In the genomic region with DNA sequence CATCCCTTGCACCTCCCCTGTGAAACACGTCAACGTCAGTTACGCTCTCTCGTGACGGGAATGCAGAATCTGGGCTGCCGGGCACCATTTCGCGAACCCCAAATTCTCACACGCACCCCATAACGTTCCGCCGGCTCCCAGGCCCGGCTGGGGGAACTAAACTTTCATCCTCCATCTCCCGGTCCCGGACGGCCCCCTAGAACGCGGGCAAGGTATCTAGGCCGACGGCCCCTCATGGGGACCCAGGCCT, we compare ENCODE assay signal across 8 cellular contexts. TPM values are rescaled to one million over a fixed set of nuclear protein-coding genes. Genes with fewer than 3 reads are reported as not detected.
DNase-seq lines count a peak whose midpoint lies in the region; ATAC-seq, FAIRE-seq and TF ChIP-seq lines count a peak whose summit lies in the region.

No MANE protein-coding gene starts in this region.

- H3K79me2 ChIP-seq in Loucy (ENCODE audit: insufficient read depth, low read length) = peaks cover 46% of the 10 kb centered on the region

- H2BK15ac ChIP-seq in mesenchymal stem cell (ENCODE audit: low read depth, poor library complexity, severe bottlenecking) = no peak overlapping the region

- H3K4me2 ChIP-seq in Loucy (ENCODE audit: low read depth, low read length, poor library complexity, severe bottlenecking) (peak overlapping the region; percentile 87), mesenchymal stem cell (ENCODE audit: low read length, poor library complexity, severe bottlenecking) (peak overlapping the region; percentile 73)

- no peak for FAIRE-seq in D721Med (lab: Jason Lieb, UNC)

- peak overlapping the region in 1 of 2 experiments; percentile 10 for H3K23ac ChIP-seq in mesenchymal stem cell (ENCODE audit: low read length in 2 of 2)

- H3K9me2 ChIP-seq in Loucy (replicated peaks; ENCODE audit: low read depth, low read length) = no peaks in the 10 kb centered on the region

- peak overlapping the region; percentile 93 for H2AFZ ChIP-seq in Loucy (ENCODE audit: low read length)
- H2AFZ ChIP-seq in mesenchymal stem cell (ENCODE audit: low read depth, low read length) = peak overlapping the region; percentile 67

- H3K9ac ChIP-seq in Loucy (ENCODE audit: low read depth, low read length, poor library complexity, severe bottlenecking) (peak overlapping the region; percentile 96), mesenchymal stem cell (ENCODE audit: low read length) (peak overlapping the region; percentile 100)

- H3K36me3 ChIP-seq in Loucy (ENCODE audit: insufficient read depth, low read length) = peaks cover 7% of the 10 kb centered on the region; the same call in 1 of the 2 replicates
- H3K36me3 ChIP-seq in mesenchymal stem cell (ENCODE audit: control insufficient read depth in 1 of 2, insufficient read depth in 2 of 2, low read depth in 1 of 2, low read length in 2 of 2) = peaks cover 0 to 10% of the 10 kb centered on the region in 2 experiments
- H3K36me3 ChIP-seq in thyroid gland = peaks cover 0 to 4% of the 10 kb centered on the region in 2 donors

- H3K27me3 ChIP-seq in Loucy (ENCODE audit: insufficient read depth, low read length, poor library complexity, severe bottlenecking) (no peaks in the 10 kb centered on the region), mesenchymal stem cell (ENCODE audit: control insufficient read depth in 1 of 2, insufficient read depth in 1 of 2, low read length in 2 of 2) (no peaks in the 10 kb centered on the region), thyroid gland (no peaks in the 10 kb centered on the region)

- H3K27ac ChIP-seq in mesenchymal stem cell (ENCODE audit: low read length, poor library complexity, severe bottlenecking) (peak overlapping the region; percentile 86), thyroid gland (peak overlapping the region; percentile 97 to 100 (median 98))

- ATAC-seq in HG02798 (IDR thresholded peaks at IDR 0.05; ENCODE audit: poor library complexity, unreplicated experiment) = no peak

- no peak for TF ChIP-seq POLR2A in thyroid gland (IDR thresholded peaks at IDR 0.05)

- H3K4me3 ChIP-seq in GM12865 (ENCODE audit: low read depth, low read length) (peak overlapping the region; percentile 70), Loucy (ENCODE audit: low read length, poor library complexity, severe bottlenecking) (peak overlapping the region; percentile 97), choroid plexus epithelial cell (ENCODE audit: low read depth, low read length) (peak overlapping the region; percentile 84), mesenchymal stem cell (ENCODE audit: insufficient read depth in 1 of 2, low read depth in 1 of 2, low read length in 2 of 2) (peak overlapping the region; percentile 73 to 92), thyroid gland (replicated peaks in 1 of 3) (peak overlapping the region; percentile 72 to 99 (median 82))

- peak overlapping the region; percentile 93 for H4K8ac ChIP-seq in mesenchymal stem cell (ENCODE audit: low read length)

- peak overlapping the region; percentile 29 for H2BK120ac ChIP-seq in mesenchymal stem cell (ENCODE audit: low read depth, low read length)

- no peaks in the 10 kb centered on the region for H3F3A ChIP-seq in Loucy (ENCODE audit: low read depth)

- H3K14ac ChIP-seq in mesenchymal stem cell (ENCODE audit: low read length in 2 of 2) = peak overlapping the region in 1 of 2 experiments; percentile 76

- H2BK12ac ChIP-seq in mesenchymal stem cell (ENCODE audit: low read length in 2 of 2) = no peak overlapping the region

- no peak for TF ChIP-seq CTCF in GM12865 (IDR thresholded peaks at IDR 0.05; ENCODE audit: insufficient read depth, low read depth, low read length, missing control alignments)
- TF ChIP-seq CTCF in Loucy (conservative IDR thresholded peaks at IDR 0.05; ENCODE audit: low read length) = no peak
- TF ChIP-seq CTCF in choroid plexus epithelial cell (conservative IDR thresholded peaks at IDR 0.05; ENCODE audit: low read depth, low read length) = no peak
- no peak for TF ChIP-seq CTCF in thyroid gland (IDR thresholded peaks at IDR 0.05)
- TF ChIP-seq CTCF in D721Med (IDR thresholded peaks at IDR 0.05; ENCODE audit: insufficient read depth, missing control alignments) = no peak

- DNase-seq in GM12865 (ENCODE audit: low read depth) (no peak), choroid plexus epithelial cell (ENCODE audit: low read depth) (no peak), mesenchymal stem cell (no peak), thyroid gland (peak in 1 of 2 donors; percentile 33), DMS 273 treated with DMSO at 0.1 percent for 48 hours (lab: John Stamatoyannopoulos, UW) (no peak), D721Med (ENCODE audit: insufficient read length, low spot score) (no peak)

- H3K9me3 ChIP-seq in Loucy (ENCODE audit: insufficient read depth, low read depth, low read length) (no peaks in the 10 kb centered on the region), mesenchymal stem cell (ENCODE audit: control insufficient read depth, low read length) (no peaks in the 10 kb centered on the region), thyroid gland (no peaks in the 10 kb centered on the region)

- under 1% methylated on average over 20 of the region's 20 CpGs for WGBS in mesenchymal stem cell
- 0 to 1% methylated on average over 18 to 20 of the region's 20 CpGs for WGBS in thyroid gland, 2 donors

- no peak overlapping the region for H2AK5ac ChIP-seq in mesenchymal stem cell (ENCODE audit: low read length, severe bottlenecking)

- H3K4me1 ChIP-seq in Loucy (ENCODE audit: insufficient read depth, low read length, poor library complexity, severe bottlenecking) = peaks cover 18% of the 10 kb centered on the region
- H3K4me1 ChIP-seq in mesenchymal stem cell (ENCODE audit: control insufficient read depth, insufficient read depth, low read depth, low read length) = peaks cover 1% of the 10 kb centered on the region
- peaks cover 0 to 10% of the 10 kb centered on the region in 2 donors for H3K4me1 ChIP-seq in thyroid gland

- H3K79me1 ChIP-seq in mesenchymal stem cell (replicated peaks; ENCODE audit: low read length, poor library complexity, severe bottlenecking) = peaks cover 9% of the 10 kb centered on the region

- peak overlapping the region; percentile 22 for H2BK5ac ChIP-seq in mesenchymal stem cell (ENCODE audit: low read depth, low read length, poor library complexity, severe bottlenecking)

- intact Hi-C loops in thyroid gland (cut with DNase I) = no loop called here

- peak overlapping the region; percentile 37 to 83 for H3K4ac ChIP-seq in mesenchymal stem cell (ENCODE audit: low read depth in 1 of 2, low read length in 2 of 2)

- H4K20me1 ChIP-seq in Loucy (ENCODE audit: insufficient read depth, low read length, poor library complexity, severe bottlenecking) = no peaks in the 10 kb centered on the region

- H4K91ac ChIP-seq in mesenchymal stem cell (ENCODE audit: low read length) = peak overlapping the region; percentile 80

- peak overlapping the region; percentile 76 to 92 for H3K18ac ChIP-seq in mesenchymal stem cell (ENCODE audit: low read depth in 1 of 2, low read length in 2 of 2)

RNA-seq across cellular contexts. Expression of gene DNAJC27, which starts 0.5 kb away (rescaled TPM):
- 2.4 TPM for polyA plus RNA-seq in mesenchymal stem cell (2013, experiment 1 of 2)
- 2.2 TPM for polyA plus RNA-seq in mesenchymal stem cell (2013, experiment 2 of 2)
- 10 to 100 TPM in 3 of 4 donors, 1 to 10 TPM in 1; 7.7 to 16.1 (median 15.7) TPM for total RNA-seq in thyroid gland

RNA-seq across cellular contexts. Expression of gene ADCY3, which starts 51.2 kb away (rescaled TPM):
- 28.8 TPM for polyA plus RNA-seq in mesenchymal stem cell (2013, experiment 1 of 2)
- polyA plus RNA-seq in mesenchymal stem cell (2013, experiment 2 of 2) = 29.1 TPM
- total RNA-seq in thyroid gland = 10 to 100 TPM; 17.5 to 38.7 (median 29.2) TPM
